Comparison of ENCODE assay signal across 30 cellular contexts in the genomic region with DNA sequence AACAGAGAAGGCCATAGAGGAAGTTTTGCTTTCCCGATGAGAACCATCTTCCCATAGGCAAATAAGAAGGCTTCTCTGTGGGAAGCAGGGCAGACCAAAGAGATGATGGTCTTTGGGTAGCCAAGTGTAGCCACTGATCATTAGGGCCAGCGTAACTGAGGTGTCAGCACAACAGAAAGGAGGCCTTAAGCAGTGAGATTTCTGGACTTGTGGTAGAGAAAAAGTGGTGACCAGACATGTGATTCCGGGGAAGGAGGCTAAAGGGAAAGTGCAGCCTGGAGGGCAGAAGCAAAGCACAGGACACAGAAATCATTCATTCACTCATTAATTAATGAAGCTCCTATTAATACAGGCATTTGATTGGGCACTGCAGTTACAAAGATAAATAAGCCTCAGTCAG.
"Had no signal": no experiment of that assay in that cellular context is flagged by ENCODE, and none has a peak within 500 bp of the region (broad histone marks: within the 10 kb centered on the region; RNA-seq: fewer than 3 reads in every experiment).

No MANE protein-coding gene starts in this region.

- H3K9ac ChIP-seq: neural progenitor cell, parathyroid adenoma had no signal

- H3K27me3 ChIP-seq: gastroesophageal sphincter, heart left ventricle, hepatocyte, neural progenitor cell, right atrium auricular region, sigmoid colon, testis, tibial artery, upper lobe of left lung had no signal

- H3K4me2 ChIP-seq: hepatocyte, neural progenitor cell had no signal

- ATAC-seq: gastroesophageal sphincter; heart left ventricle; left lobe of liver; mucosa of descending colon; naive thymus-derived CD4-positive, alpha-beta T cell; stimulated activated effector memory CD8-positive, alpha-beta T cell treated with anti-CD3 and anti-CD28 coated beads, Interleukin-12 subunit alpha, Interleukin-12 subunit beta, amount 100 ng/mL, for 72 hours; stimulated activated naive CD8-positive, alpha-beta T cell treated with anti-CD3 and anti-CD28 coated beads, Interleukin-15, Interleukin-2, amounts not matched to agents 100 U/mL and 50 U/mL, for 24 hours had no signal

- H3K9me3 Mint-ChIP-seq: central memory CD8-positive, alpha-beta T cell; memory B cell; stimulated activated effector memory CD8-positive, alpha-beta T cell treated with anti-CD3 and anti-CD28 coated beads, Interleukin-12 subunit alpha, Interleukin-12 subunit beta, amount 100 ng/mL, for 72 hours had no signal

- H3K79me2 ChIP-seq: parathyroid adenoma had no signal

- H3K4me3 Mint-ChIP-seq: central memory CD8-positive, alpha-beta T cell; memory B cell; mesothelial cell of epicardium; naive thymus-derived CD4-positive, alpha-beta T cell; nephron; neural progenitor cell; stimulated activated effector memory CD8-positive, alpha-beta T cell treated with anti-CD3 and anti-CD28 coated beads, Interleukin-12 subunit alpha, Interleukin-12 subunit beta, amount 100 ng/mL, for 72 hours had no signal

- H3K4me1 ChIP-seq: gastroesophageal sphincter, parathyroid adenoma, right atrium auricular region, sigmoid colon, testis, tibial artery had no signal

- H2AFZ ChIP-seq: hepatocyte, neural progenitor cell, parathyroid adenoma had no signal

- H3K36me3 Mint-ChIP-seq: memory B cell; stimulated activated effector memory CD8-positive, alpha-beta T cell treated with anti-CD3 and anti-CD28 coated beads, Interleukin-12 subunit alpha, Interleukin-12 subunit beta, amount 100 ng/mL, for 72 hours had no signal

- H3K4me1 Mint-ChIP-seq: central memory CD8-positive, alpha-beta T cell; memory B cell; naive thymus-derived CD4-positive, alpha-beta T cell; stimulated activated effector memory CD8-positive, alpha-beta T cell treated with anti-CD3 and anti-CD28 coated beads, Interleukin-12 subunit alpha, Interleukin-12 subunit beta, amount 100 ng/mL, for 72 hours had no signal

- DNase-seq: dermis blood vessel endothelial cell; effector memory CD4-positive, alpha-beta T cell; erythroblast; heart left ventricle; kidney; mucosa of descending colon; naive thymus-derived CD4-positive, alpha-beta T cell; nucleus accumbens; sigmoid colon; stimulated activated CD4-positive, alpha-beta T cell treated with anti-CD3 and anti-CD28 coated beads, Interleukin-2, amount 100 ng/mL, for 24 hours; stimulated activated CD4-positive, alpha-beta T cell treated with anti-CD3 and anti-CD28 coated beads, Interleukin-4, amount 100 ng/mL, for 24 hours; stimulated activated naive CD8-positive, alpha-beta T cell treated with anti-CD3 and anti-CD28 coated beads, Interleukin-15, Interleukin-2, amounts not matched to agents 100 U/mL and 50 U/mL, for 24 hours; substantia nigra; testis; tibial artery; upper lobe of left lung had no signal

- H3K27ac Mint-ChIP-seq: memory B cell; mesothelial cell of epicardium; naive thymus-derived CD4-positive, alpha-beta T cell; nephron; neural progenitor cell; progenitor cell of endocrine pancreas; stimulated activated effector memory CD8-positive, alpha-beta T cell treated with anti-CD3 and anti-CD28 coated beads, Interleukin-12 subunit alpha, Interleukin-12 subunit beta, amount 100 ng/mL, for 72 hours had no signal

- H3K27me3 Mint-ChIP-seq: progenitor cell of endocrine pancreas had no signal

- H3K36me3 ChIP-seq: gastroesophageal sphincter, heart left ventricle, neural progenitor cell, right atrium auricular region, sigmoid colon, tibial artery, upper lobe of left lung had no signal

- H3K9me3 ChIP-seq: gastroesophageal sphincter, heart left ventricle, mucosa of descending colon, right atrium auricular region, sigmoid colon, testis, tibial artery, upper lobe of left lung had no signal

- H3K4me3 ChIP-seq: coronary artery, gastroesophageal sphincter, heart left ventricle, hepatocyte, lung, mucosa of descending colon, neural progenitor cell, right atrium auricular region, sigmoid colon, testis, tibial artery, upper lobe of left lung had no signal

- H3K27ac ChIP-seq: coronary artery, gastroesophageal sphincter, heart left ventricle, hepatocyte, neural progenitor cell, parathyroid adenoma, right atrium auricular region, sigmoid colon, testis, tibial artery, upper lobe of left lung had no signal
